In genomic region chr1:155911156-155912055, GRCh38 we compare ENCODE assay signal across 8 cellular contexts. TPM values are rescaled to one million over a fixed set of nuclear protein-coding genes. Genes with fewer than 3 reads are reported as not detected.
DNase-seq lines count a peak whose midpoint lies in the region; ATAC-seq and TF ChIP-seq lines count a peak whose summit lies in the region.

Gene RIT1, minus strand, starts transcription at chr1:155911349. Its CDS starts 588 bp downstream, at chr1:155910761.

- TF ChIP-seq CTCF in GM12864 (IDR thresholded peaks at IDR 0.05; ENCODE audit: low read depth, low read length, missing control alignments) (no peak), heart left ventricle (IDR thresholded peaks at IDR 0.05) (peak in 2 of 12 donors; percentile 4 to 13), transverse colon (IDR thresholded peaks at IDR 0.05) (peak in 3 of 5 experiments; percentile 24 to 65 (median 49))

- H3K27ac ChIP-seq in adipose tissue (ENCODE audit: low read depth, low read length): peak within 1 kb of the TSS; percentile 70
- peak within 1 kb of the TSS; percentile 80 to 95 (median 92) for H3K27ac ChIP-seq in heart left ventricle
- peak within 1 kb of the TSS; percentile 92 to 96 (median 96) for H3K27ac ChIP-seq in transverse colon

- no peak for TF ChIP-seq EP300 in transverse colon (IDR thresholded peaks at IDR 0.05; ENCODE audit: low read depth)

- TF ChIP-seq POLR2A in heart left ventricle (IDR thresholded peaks at IDR 0.05) (peak in 1 of 2 donors; percentile 63), transverse colon (IDR thresholded peaks at IDR 0.05) (peak; percentile 67)

- H3K27me3 ChIP-seq in heart left ventricle (no peaks in the 10 kb centered on the region), transverse colon (no peaks in the 10 kb centered on the region)

- WGBS in adipose tissue, 3 donors: 4 to 6% (median 6%) methylated on average over 34 of the region's 34 CpGs
- 7 to 10% (median 7%) methylated on average over 28 to 34 of the region's 34 CpGs for WGBS in heart left ventricle, 4 donors
- WGBS in transverse colon (ENCODE audit: low coverage in 1 of 2), 2 donors: 7 to 27% methylated on average over 7 to 31 of the region's 34 CpGs

- intact Hi-C loops in T-helper 1 cell treated with Interleukin-12 subunit alpha and Interleukin-12 subunit beta and Interleukin-4 antibody, amounts not matched to agents 30 ng/mL and 1 ng/mL, for 36 hours (cut with micrococcal nuclease): loop anchor here (1.0 to 5.0 kb wide), 8 partner anchors 23 to 371 kb away; partner anchors contain the start of genes ARHGEF2, KHDC4, LAMTOR2 and PMF1
- intact Hi-C loops in heart left ventricle (cut with DNase I) (loop anchor here in 6 of 10 donors (2.0 to 10.0 kb wide), 5 partner anchors 49 to 403 kb away; partner anchors contain the start of genes GON4L (in 2 of the 6) and SYT11 (in 1 of the 6)), transverse colon (cut with DNase I; ENCODE audit: low total_unique reads) (no loop called here)

- H3K9me3 ChIP-seq in heart left ventricle: no peaks in the 10 kb centered on the region
- H3K9me3 ChIP-seq in transverse colon: no peaks in the 10 kb centered on the region

- DNase-seq in GM12864 (ENCODE audit: low read depth) (peak; percentile 43), NCI-H1092 (lab: John Stamatoyannopoulos, UW) (peak; percentile 72), heart left ventricle (peak; percentile 90 to 94 (median 91)), pons (ENCODE audit: low spot score) (peak; percentile 79), transverse colon (peak; percentile 93)

- H3K36me3 ChIP-seq in heart left ventricle: peaks cover 0 to 85% (median 81%) of the 10 kb centered on the region in 9 donors
- H3K36me3 ChIP-seq in transverse colon: peaks cover 0 to 71% (median 18%) of the 10 kb centered on the region in 4 donors

- peaks cover 0 to 22% (median 10%) of the 10 kb centered on the region in 12 donors for H3K4me1 ChIP-seq in heart left ventricle
- H3K4me1 ChIP-seq in transverse colon: peaks cover 0 to 20% (median 17%) of the 10 kb centered on the region in 4 donors

- in situ Hi-C loops in transverse colon (cut with MboI; ENCODE audit: low pct_ligation_motif_present in 1 of 4, low pct_unique_long_range_greater_than_20kb in 1 of 4, low sequenced_read_pairs in 3 of 4): no loop called here

- ATAC-seq in HG02571 (IDR thresholded peaks at IDR 0.05; ENCODE audit: unreplicated experiment) (peak; percentile 69), heart left ventricle (peak; percentile 97 to 99 (median 99))

- peak within 1 kb of the TSS; percentile 74 for H3K4me3 ChIP-seq in GM12864 (ENCODE audit: low read depth, low read length)
- peak within 1 kb of the TSS; percentile 65 to 97 (median 80) for H3K4me3 ChIP-seq in heart left ventricle
- H3K4me3 ChIP-seq in transverse colon: peak within 1 kb of the TSS; percentile 56 to 92 (median 68)

RNA-seq across cellular contexts. Expression of gene RIT1, which starts in this region (rescaled TPM):
- 27.5 and 33.1 TPM in 2 replicates for total RNA-seq in T-helper 1 cell treated with Interleukin-12 subunit alpha and Interleukin-12 subunit beta and Interleukin-4 antibody, amounts not matched to agents 30 ng/mL and 1 ng/mL, for 36 hours
- polyA plus RNA-seq in adipose tissue (10 to 100 TPM in 2 of 3 donors, 1 to 10 TPM in 1; 4.4 to 16.5 (median 13.8) TPM), heart left ventricle (10 to 100 TPM in 1 of 2 donors, 1 to 10 TPM in 1; 8.1 to 20.1 TPM)
- total RNA-seq in heart left ventricle (10 to 100 TPM; 15.1 to 33.3 (median 20.0) TPM), transverse colon (10 to 100 TPM in 3 of 4 donors, 1 to 10 TPM in 1; 6.4 to 23.7 (median 17.0) TPM)

Comparison
In these comparisons a context has a peak if more than half of its experiments do, and no peak if none do; other contexts are left out.
1. Peak in every context shown above with its lines: DNase-seq, ATAC-seq, H3K4me3 ChIP-seq and H3K27ac ChIP-seq.
2. DNase-seq: peak in every context shown above with its lines; median percentile 93 in transverse colon; 91 in heart left ventricle; 79 in pons; 72 in NCI-H1092; 43 in GM12864.